In the genomic region with DNA sequence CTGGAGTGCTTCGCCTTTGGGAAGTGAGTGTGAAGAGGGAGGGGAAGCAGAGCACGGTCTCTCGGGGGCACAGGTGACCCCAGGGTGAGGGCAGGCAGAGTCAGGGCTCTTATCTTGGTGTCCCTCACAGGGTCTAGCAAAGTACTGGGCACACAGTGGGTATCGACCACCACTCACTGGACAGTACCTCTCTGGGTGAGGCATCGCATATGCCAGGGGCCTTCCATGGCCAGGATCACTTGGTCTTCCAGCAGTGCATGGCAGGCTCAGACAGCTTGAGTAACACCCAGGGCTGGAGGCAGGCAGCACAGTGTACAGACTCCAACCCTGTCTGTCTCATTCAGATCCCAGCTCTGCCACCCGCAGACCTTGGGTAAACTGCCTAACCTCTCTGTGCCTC, we compare ENCODE assay signal across 32 cellular contexts. TPM values are rescaled to one million over a fixed set of nuclear protein-coding genes. Genes with fewer than 3 reads are reported as not detected.
"Had no signal": no experiment of that assay in that cellular context is flagged by ENCODE, and none has a peak within 500 bp of the region (broad histone marks: within the 10 kb centered on the region; RNA-seq: fewer than 3 reads in every experiment).

No MANE protein-coding gene starts in this region.

- H3K27ac ChIP-seq: brain microvascular endothelial cell, epithelial cell of prostate, esophagus squamous epithelium, gastroesophageal sphincter, WERI-Rb-1 had no signal

- H3K9me3 ChIP-seq: esophagus squamous epithelium, gastroesophageal sphincter had no signal

- H3K4me3 ChIP-seq: esophagus squamous epithelium, gastroesophageal sphincter had no signal

- H3K36me3 ChIP-seq: brain microvascular endothelial cell, esophagus squamous epithelium, WERI-Rb-1 had no signal

- H3K27me3 ChIP-seq: brain microvascular endothelial cell, gastroesophageal sphincter had no signal

- ATAC-seq: activated CD4-positive, CD25-positive, alpha-beta regulatory T cell treated with anti-CD3 and anti-CD28 coated beads, Interleukin-2, amount 50 U/mL, for 24 hours; activated CD8-positive, alpha-beta T cell treated with anti-CD3 and anti-CD28 coated beads for 36 hours; activated T-helper 17 cell treated with anti-CD3 and anti-CD28 coated beads, Interleukin-2, amount 50 U/mL, for 72 hours; gastroesophageal sphincter; T-helper 17 cell had no signal

- DNase-seq: activated B cell treated with CpG ODN at 0.5 μM for 24 hours; activated CD4-positive, alpha-beta T cell treated with anti-CD3 and anti-CD28 coated beads for 48 hours; activated CD4-positive, alpha-beta T cell treated with anti-CD3 and anti-CD28 coated beads, Interleukin-2, amount 50 U/mL, for 1 hour; activated CD4-positive, alpha-beta T cell treated with anti-CD3 and anti-CD28 coated beads, Interleukin-2, amount 50 U/mL, for 48 hours; activated CD8-positive, alpha-beta memory T cell treated with anti-CD3 and anti-CD28 coated beads for 24 hours; activated CD8-positive, alpha-beta T cell treated with anti-CD3 and anti-CD28 coated beads for 36 hours; activated effector memory CD4-positive, alpha-beta T cell treated with Interleukin-2 at 50 U/mL for 16 hours; activated gamma-delta T cell treated with Interleukin-2 at 50 U/mL for 16 hours; activated naive CD4-positive, alpha-beta T cell treated with anti-CD3 and anti-CD28 coated beads, Interleukin-2, amount 50 U/mL, for 16 hours; activated naive CD4-positive, alpha-beta T cell treated with Interleukin-2 at 50 U/mL for 16 hours; activated T-cell treated with anti-CD3 and anti-CD28 coated beads, Interleukin-2, amount 50 U/mL, for 4 hours; amniotic stem cell; anterior cingulate cortex; brain microvascular endothelial cell; cortex of kidney; dermis blood vessel endothelial cell; effector CD8-positive, alpha-beta T cell; esophagus squamous epithelium; foreskin melanocyte; T-helper 1 cell; T-helper 17 cell; T1000; WERI-Rb-1 had no signal

RNA-seq across cellular contexts. Expression of gene CNTN2, which starts 16.6 kb away (rescaled TPM):
- total RNA-seq: activated B cell treated with CpG ODN at 0.5 μM for 24 hours; activated CD8-positive, alpha-beta T cell treated with anti-CD3 and anti-CD28 coated beads for 36 hours; activated T-cell treated with anti-CD3 and anti-CD28 coated beads, Interleukin-2, amount 50 U/mL, for 4 hours; activated T-helper 17 cell treated with anti-CD3 and anti-CD28 coated beads, Interleukin-2, amount 50 U/mL, for 72 hours; chondrocyte; dermis blood vessel endothelial cell; endothelial cell of umbilical vein; fibroblast of lung; fibroblast of villous mesenchyme; glomerular endothelial cell; T-helper 17 cell had no signal
